In the genomic region with DNA sequence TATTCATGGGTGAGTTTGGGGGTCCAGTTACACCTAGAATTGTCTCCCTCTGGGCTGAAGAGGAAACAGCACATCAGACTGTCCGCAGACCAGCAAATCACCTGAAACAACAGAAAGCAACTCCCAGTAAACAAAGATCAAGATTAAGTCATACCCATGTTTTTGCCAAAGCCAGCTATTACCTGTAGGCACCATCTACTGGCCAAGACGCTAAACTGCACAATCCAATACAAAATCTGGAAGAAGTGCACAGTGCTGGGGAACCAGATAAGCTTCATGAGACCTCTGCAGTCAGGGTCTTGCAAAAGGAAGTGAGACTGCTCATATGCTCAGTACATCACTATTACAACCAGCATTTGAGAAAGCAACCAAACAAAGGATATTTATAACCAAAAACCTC, we compare ENCODE assay signal across 14 cellular contexts.
DNase-seq lines count a peak whose midpoint lies in the region; ATAC-seq and TF ChIP-seq lines count a peak whose summit lies in the region.
"Had no signal": no experiment of that assay in that cellular context is flagged by ENCODE, and none has a peak within 500 bp of the region (broad histone marks: within the 10 kb centered on the region; RNA-seq: fewer than 3 reads in every experiment).

No MANE protein-coding gene starts in this region.

- H3K4me1 Mint-ChIP-seq in natural killer cell = no peaks in the 10 kb centered on the region
- H3K4me1 Mint-ChIP-seq: CD8-positive, alpha-beta memory T cell; central memory CD8-positive, alpha-beta T cell had no signal

- H3K27me3 ChIP-seq in DND-41 (ENCODE audit: insufficient read depth, low read length, poor library complexity) = no peaks in the 10 kb centered on the region
- H3K27me3 ChIP-seq in MM.1S (replicated peaks; ENCODE audit: insufficient read depth, low read length) = no peaks in the 10 kb centered on the region
- no peaks in the 10 kb centered on the region for H3K27me3 ChIP-seq in heart left ventricle

- H3K36me3 Mint-ChIP-seq in natural killer cell = peaks cover 9% of the 10 kb centered on the region
- H3K36me3 Mint-ChIP-seq: CD8-positive, alpha-beta memory T cell had no signal

- H3K4me1 ChIP-seq in DND-41 (ENCODE audit: insufficient read depth, low read length) = no peaks in the 10 kb centered on the region
- H3K4me1 ChIP-seq in MM.1S (ENCODE audit: low read length) = no peaks in the 10 kb centered on the region
- H3K4me1 ChIP-seq in heart left ventricle = no peaks in the 10 kb centered on the region

- TF ChIP-seq CTCF in DND-41 (IDR thresholded peaks at IDR 0.05; ENCODE audit: borderline replicate concordance, extremely low read depth, low read length, poor library complexity, severe bottlenecking) = peak; percentile 62
- peak; percentile 75 for TF ChIP-seq CTCF in MM.1S (IDR thresholded peaks at IDR 0.05; ENCODE audit: low read length)
- TF ChIP-seq CTCF in fibroblast of villous mesenchyme (IDR thresholded peaks at IDR 0.05; ENCODE audit: insufficient read depth, low read depth, low read length) = peak; percentile 15
- TF ChIP-seq CTCF in heart left ventricle (IDR thresholded peaks at IDR 0.05) = no peak
- no peak for TF ChIP-seq CTCF in natural killer cell (IDR thresholded peaks at IDR 0.05)

- H3K9ac ChIP-seq in DND-41 (ENCODE audit: low read depth, low read length) (no peak overlapping the region), MM.1S (ENCODE audit: low read length) (no peak overlapping the region)

- H3K36me3 ChIP-seq in DND-41 (ENCODE audit: insufficient read depth, low read length) (no peaks in the 10 kb centered on the region), MM.1S (replicated peaks; ENCODE audit: insufficient read depth, low read length) (no peaks in the 10 kb centered on the region), heart left ventricle (no peaks in the 10 kb centered on the region)

- H3K4me2 ChIP-seq in DND-41 (ENCODE audit: insufficient read depth, low read length) (no peak overlapping the region), MM.1S (ENCODE audit: low read depth, low read length) (no peak overlapping the region)

- ATAC-seq in DND-41 (ENCODE audit: insufficient read depth, low read depth) (no peak; the same call in 2 of the 3 replicates), GM19395 (IDR thresholded peaks at IDR 0.05; ENCODE audit: unreplicated experiment) (peak; percentile 82), heart left ventricle (no peak), natural killer cell (no peak)
- ATAC-seq: natural killer cell treated with Interleukin-12 subunit alpha and Interleukin-12 subunit beta and Interleukin-15 and Interleukin-18, amount 100 ng/mL, for 72 hours had no signal

- TF ChIP-seq POLR2A in heart left ventricle (IDR thresholded peaks at IDR 0.05) = no peak

- peaks cover 0 to 5% of the 10 kb centered on the region in 2 donors for H3K9me3 Mint-ChIP-seq in natural killer cell

- H3K4me3 ChIP-seq in DND-41 (ENCODE audit: low read depth in 1 of 2, low read length in 2 of 2) (no peak overlapping the region), MM.1S (ENCODE audit: low read length) (no peak overlapping the region), fibroblast of villous mesenchyme (ENCODE audit: low read depth, low read length) (no peak overlapping the region), heart left ventricle (no peak overlapping the region)

- no peaks in the 10 kb centered on the region for H3K9me2 ChIP-seq in MM.1S (replicated peaks; ENCODE audit: insufficient read depth, low read length)

- H4K20me1 ChIP-seq in DND-41 (ENCODE audit: insufficient read depth, low read length) (no peaks in the 10 kb centered on the region), MM.1S (ENCODE audit: insufficient read depth, low read length) (no peaks in the 10 kb centered on the region)

- no peak overlapping the region for H3K27ac ChIP-seq in DND-41 (ENCODE audit: low read length)
- no peak overlapping the region for H3K27ac ChIP-seq in MM.1S (ENCODE audit: low read length)
- no peak overlapping the region for H3K27ac ChIP-seq in heart left ventricle

- no peaks in the 10 kb centered on the region for H3K9me3 ChIP-seq in DND-41 (ENCODE audit: insufficient read depth, low read length, severe bottlenecking)
- no peaks in the 10 kb centered on the region for H3K9me3 ChIP-seq in MM.1S (replicated peaks; ENCODE audit: insufficient read depth, low read length)
- peaks cover 0 to 24% (median 4%) of the 10 kb centered on the region in 12 donors for H3K9me3 ChIP-seq in heart left ventricle

- no peaks in the 10 kb centered on the region for H3K79me2 ChIP-seq in DND-41 (ENCODE audit: insufficient read depth, low read length)
- H3K79me2 ChIP-seq in MM.1S (ENCODE audit: low read length) = no peaks in the 10 kb centered on the region

- H2AFZ ChIP-seq in DND-41 (ENCODE audit: low read depth, low read length) (no peak overlapping the region), MM.1S (ENCODE audit: low read length) (no peak overlapping the region)

- no peak overlapping the region for H3K27ac Mint-ChIP-seq in natural killer cell
- H3K27ac Mint-ChIP-seq: CD8-positive, alpha-beta memory T cell; natural killer cell treated with Interleukin-12 subunit alpha and Interleukin-12 subunit beta and Interleukin-15 and Interleukin-18, amount 100 ng/mL, for 72 hours had no signal

- WGBS in heart left ventricle, 4 donors = 31 to 39% (median 37%) methylated on average over 2 of the region's 2 CpGs

- no peaks in the 10 kb centered on the region for H3F3A ChIP-seq in MM.1S (ENCODE audit: insufficient read depth, low read length)

- no peak overlapping the region for H3K4me3 Mint-ChIP-seq in natural killer cell
- H3K4me3 Mint-ChIP-seq: CD8-positive, alpha-beta memory T cell; central memory CD8-positive, alpha-beta T cell; natural killer cell treated with Interleukin-12 subunit alpha and Interleukin-12 subunit beta and Interleukin-15 and Interleukin-18, amount 100 ng/mL, for 72 hours had no signal

- intact Hi-C loops in heart left ventricle (cut with DNase I) (no loop called here), natural killer cell (cut with micrococcal nuclease) (no loop called here)

- peaks cover 3 to 9% of the 10 kb centered on the region in 2 donors for H3K27me3 Mint-ChIP-seq in natural killer cell (ENCODE audit: low read depth in 2 of 2)
- H3K27me3 Mint-ChIP-seq: CD8-positive, alpha-beta memory T cell had no signal

- DNase-seq in DND-41 (peak; percentile 10), MM.1S (peak; percentile 60), fibroblast of villous mesenchyme (ENCODE audit: low read depth) (no peak), NK-92 (lab: John Stamatoyannopoulos, UW; ENCODE audit: unreplicated experiment) (no peak), heart left ventricle (no peak), natural killer cell (no peak)
- no peak for DNase-seq in effector CD4-positive, alpha-beta T cell
- DNase-seq: activated T-cell treated with anti-CD3 and anti-CD28 coated beads for 4 hours; CD8-positive, alpha-beta memory T cell; head of caudate nucleus; NCI-H1930 had no signal

Comparison
In these comparisons a context has a peak if more than half of its experiments do, and no peak if none do; other contexts are left out.
1. DNase-seq: peak in DND-41 (single experiment) and MM.1S (single experiment); none in fibroblast of villous mesenchyme (single experiment), NK-92 (single experiment), heart left ventricle (0 of 5), natural killer cell (single experiment) and effector CD4-positive, alpha-beta T cell (single experiment).
2. CTCF ChIP-seq: peak in DND-41 (single experiment), MM.1S (single experiment) and fibroblast of villous mesenchyme (single experiment); none in heart left ventricle (0 of 12) and natural killer cell (single experiment).